8 cellular contexts compared by ENCODE assay signal in the genomic region with DNA sequence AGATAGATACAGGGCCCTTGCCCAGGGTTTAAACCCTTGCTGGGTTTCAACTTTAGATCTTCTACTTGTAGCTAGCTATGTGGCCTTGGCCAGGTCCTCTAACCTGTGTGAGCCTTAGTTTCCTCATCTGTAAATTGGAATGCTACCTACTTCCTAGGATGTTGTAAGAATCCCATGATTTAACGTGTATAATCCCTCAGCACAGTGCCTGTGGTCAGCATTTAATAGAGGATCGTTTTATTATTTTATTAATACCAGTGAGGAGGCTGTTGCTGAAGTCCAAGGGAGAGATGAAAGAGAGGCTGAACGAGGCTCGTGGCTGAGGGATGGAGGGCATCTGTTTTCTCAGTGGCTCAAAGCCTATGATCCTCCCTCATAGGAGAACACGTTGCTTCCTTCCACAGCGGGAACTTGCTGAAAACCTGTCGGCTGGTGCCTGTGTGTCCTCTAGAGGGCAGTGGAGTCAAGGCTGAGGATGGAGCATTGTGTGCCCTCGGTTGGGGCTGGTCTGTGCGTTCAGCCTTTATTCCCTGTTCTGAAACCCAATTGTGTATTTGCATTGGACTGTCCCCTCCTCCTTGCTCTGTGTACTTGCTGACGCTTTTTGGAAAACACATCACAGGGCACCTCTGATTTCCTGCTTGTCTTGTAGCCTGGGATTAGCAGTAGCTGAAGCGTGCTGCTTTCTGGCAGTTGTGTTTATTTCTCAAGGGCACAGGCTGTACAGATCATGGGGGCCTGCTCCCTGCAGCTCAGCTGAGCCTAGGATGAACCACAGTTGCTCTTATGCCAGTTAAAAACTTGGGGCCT.
A peak's percentile ranks its signal among the peaks of the same experiment; 100 is the strongest.
DNase-seq lines count a peak whose midpoint lies in the region; ATAC-seq, FAIRE-seq and TF ChIP-seq lines count a peak whose summit lies in the region.
"Not testable (repeated sequence)": the region's sequence is repeated elsewhere in the genome, so short reads cannot be mapped to it uniquely, and the experiment has no call there.

No MANE protein-coding gene starts in this region.

- not testable (repeated sequence) for H3K4me2 ChIP-seq in A549; HCT116 (ENCODE audit: low read length); K562 (ENCODE audit: insufficient read depth, low read length)

- H3K27me3 ChIP-seq in HCT116 (ENCODE audit: insufficient read depth, low read length); K562 (ENCODE audit: control insufficient read depth in 2 of 2, insufficient read depth in 2 of 2, low read length in 2 of 2); heart right ventricle: not testable (repeated sequence)

- peak in 1 of 2 experiments; percentile 30; a peak in 2 of 5 replicates for TF ChIP-seq RAD21 in A549 (conservative IDR thresholded peaks at IDR 0.05 in 1 of 2, IDR thresholded peaks at IDR 0.05 in 1 of 2)
- TF ChIP-seq RAD21 in HCT116 (IDR thresholded peaks at IDR 0.05; ENCODE audit: low read depth), result peak; percentile 28
- not testable (repeated sequence) for TF ChIP-seq RAD21 in K562 (CRISPR knock-in tag; conservative IDR thresholded peaks at IDR 0.05 in 1 of 2, IDR thresholded peaks at IDR 0.05 in 1 of 2)

- BruUV-seq in HCT116 (replicated peaks; lab: Mats Ljungman, UMichigan); K562 (replicated peaks; lab: Mats Ljungman, UMichigan): not testable (repeated sequence)

- not testable (repeated sequence) for TF ChIP-seq POLR2A in A549 (IDR thresholded peaks at IDR 0.05; ENCODE audit: low read length); HCT116 (IDR thresholded peaks at IDR 0.05; ENCODE audit: borderline replicate concordance, extremely low read depth, insufficient read depth, insufficient read length); K562 (conservative IDR thresholded peaks at IDR 0.05)

- not testable (repeated sequence) for H2AFZ ChIP-seq in HCT116 (ENCODE audit: low read depth, low read length, poor library complexity, severe bottlenecking); K562 (ENCODE audit: low read depth, low read length)

- H3K4me1 ChIP-seq in A549; HCT116 (ENCODE audit: control insufficient read depth in 1 of 2, insufficient read depth in 2 of 2, low read length in 2 of 2); K562 (replicated peaks in 1 of 2; ENCODE audit: control insufficient read depth in 2 of 2, insufficient read depth in 2 of 2, low read length in 2 of 2); heart right ventricle: not testable (repeated sequence)

- H4K20me1 ChIP-seq in HCT116 (ENCODE audit: insufficient read depth); K562 (replicated peaks; ENCODE audit: control insufficient read depth, insufficient read depth, low read length): not testable (repeated sequence)

- H3K9me3 ChIP-seq in A549; HCT116 (ENCODE audit: control insufficient read depth in 1 of 2, insufficient read depth in 1 of 2, low read depth in 1 of 2, low read length in 2 of 2); K562 (replicated peaks; ENCODE audit: control insufficient read depth, insufficient read depth, low read depth, low read length); heart right ventricle: not testable (repeated sequence)

- RAD21 ChIA-PET in HCT116 (lab: Charles Lee; ENCODE audit: low non-redundant PET in 1 of 2, low total read pairs in 2 of 2, uncharacterized antibody in 2 of 2, unreplicated experiment in 2 of 2), result not testable (repeated sequence)

- H3K4me3 ChIP-seq in A549; HCT116 (replicated peaks in 1 of 2; ENCODE audit: low read depth in 1 of 2, low read length in 2 of 2); K562; heart right ventricle: not testable (repeated sequence)

- in situ Hi-C loops in K562 (cut with MboI), result loop anchor here (10.0 kb wide), 1 partner anchor 173 kb away; no protein-coding TSS in a partner anchor

- H3K36me3 ChIP-seq in HCT116 (ENCODE audit: control insufficient read depth in 1 of 2, insufficient read depth in 2 of 2, low read length in 2 of 2); K562 (ENCODE audit: control insufficient read depth, insufficient read depth, low read length); heart right ventricle: not testable (repeated sequence)

- CTCF ChIA-PET in A549 (lab: Yijun Ruan, JAX); HCT116 (lab: Charles Lee); K562 (lab: Yijun Ruan, JAX; ENCODE audit: low intra/inter-chr PET ratio): not testable (repeated sequence)

- H3K9me1 ChIP-seq in K562 (ENCODE audit: control insufficient read depth, insufficient read depth, low read length), result not testable (repeated sequence)

- intact Hi-C loops in HCT116 (cut with micrococcal nuclease); K562 (cut with micrococcal nuclease); heart right ventricle (cut with DNase I); posterior cingulate gyrus (cut with DNase I): not testable (repeated sequence)

- POLR2A ChIA-PET in A549 (lab: Yijun Ruan, JAX); HCT116 (lab: Charles Lee); K562 (lab: Yijun Ruan, JAX): not testable (repeated sequence)

- TF ChIP-seq EP300 in A549 (IDR thresholded peaks at IDR 0.05); K562 (IDR thresholded peaks at IDR 0.05; ENCODE audit: low read length): not testable (repeated sequence)

- not testable (repeated sequence) for H3K9me2 ChIP-seq in HCT116 (ENCODE audit: insufficient read depth)

- FAIRE-seq in A549 (lab: Jason Lieb, UNC) (peak; percentile 95), K562 (lab: Jason Lieb, UNC) (peak; percentile 99)

- 21% methylated on average over 5 of the region's 11 CpGs for WGBS in A549 (ENCODE audit: missing lambda C conversion rate)
- WGBS in K562 (ENCODE audit: insufficient coverage, low coverage, missing lambda C conversion rate), result 21% methylated on average over 3 of the region's 11 CpGs
- WGBS in heart right ventricle, 2 donors, result 12 to 30% methylated on average over 5 to 6 of the region's 11 CpGs

- TF ChIP-seq CTCF in A549 (IDR thresholded peaks at IDR 0.05), result not testable (repeated sequence)
- TF ChIP-seq CTCF in HCT116 (IDR thresholded peaks at IDR 0.05 in 2 of 3, conservative IDR thresholded peaks at IDR 0.05 in 1 of 3; ENCODE audit: borderline replicate concordance in 1 of 3, insufficient read depth in 1 of 3, low read depth in 2 of 3, low read length in 2 of 3) (0 out of 6 replicates have a peak, but pooled peaks of 1 of the 3 experiments have one; percentile 8), K562 (IDR thresholded peaks at IDR 0.05 in 2 of 3, conservative IDR thresholded peaks at IDR 0.05 in 1 of 3; ENCODE audit: insufficient read depth in 2 of 3, low read depth in 1 of 3, low read length in 3 of 3) (peak in 1 of 3 experiments; percentile 5; a peak in 1 of 6 replicates), heart right ventricle (IDR thresholded peaks at IDR 0.05) (peak in 8 of 9 donors; percentile 11 to 50 (median 40))

- H3K9ac ChIP-seq in HCT116 (ENCODE audit: low read length); K562 (ENCODE audit: insufficient read depth in 1 of 2, low read depth in 2 of 2, low read length in 2 of 2): not testable (repeated sequence)

- H3K27ac ChIP-seq in A549, result 0 out of 6 replicates have a peak overlapping the region, but pooled peaks of 1 of the 2 experiments have one; percentile 52
- not testable (repeated sequence) for H3K27ac ChIP-seq in HCT116 (ENCODE audit: low read depth, low read length); K562 (ENCODE audit: extremely low read depth, low read depth, low read length); heart right ventricle

- ATAC-seq in A549 (peak; percentile 97 to 100), GM18907 (IDR thresholded peaks at IDR 0.05; ENCODE audit: unreplicated experiment) (peak; percentile 83), HCT116 (peak; percentile 99), HG03442 (IDR thresholded peaks at IDR 0.05; ENCODE audit: unreplicated experiment) (peak; percentile 80), K562 (peak; percentile 99), heart right ventricle (peak; percentile 87 to 95 (median 92))

- H3K79me2 ChIP-seq in HCT116 (ENCODE audit: insufficient read depth, low read length); K562 (ENCODE audit: control insufficient read depth, insufficient read depth, low read length): not testable (repeated sequence)

- DNase-seq in A549 (ENCODE audit: low read depth in 1 of 2, low spot score in 1 of 2); HCT116 (ENCODE audit: low read depth, low spot score); heart right ventricle: not testable (repeated sequence)
- peak; percentile 9 to 19 for DNase-seq in activated CD4-positive, alpha-beta T cell treated with anti-CD3 and anti-CD28 coated beads, Interleukin-2, amount 50 U/mL, for 24 hours (ENCODE audit: low read depth in 1 of 2, low spot score in 1 of 2)
- DNase-seq in K562 (ENCODE audit: extremely low read depth in 1 of 4, low spot score in 3 of 4) (peak in 1 of 4 experiments; percentile 0), posterior cingulate gyrus (peak in 9 of 10 donors; percentile 10 to 91 (median 37))
